12 cellular contexts compared by ENCODE assay signal in the genomic region with DNA sequence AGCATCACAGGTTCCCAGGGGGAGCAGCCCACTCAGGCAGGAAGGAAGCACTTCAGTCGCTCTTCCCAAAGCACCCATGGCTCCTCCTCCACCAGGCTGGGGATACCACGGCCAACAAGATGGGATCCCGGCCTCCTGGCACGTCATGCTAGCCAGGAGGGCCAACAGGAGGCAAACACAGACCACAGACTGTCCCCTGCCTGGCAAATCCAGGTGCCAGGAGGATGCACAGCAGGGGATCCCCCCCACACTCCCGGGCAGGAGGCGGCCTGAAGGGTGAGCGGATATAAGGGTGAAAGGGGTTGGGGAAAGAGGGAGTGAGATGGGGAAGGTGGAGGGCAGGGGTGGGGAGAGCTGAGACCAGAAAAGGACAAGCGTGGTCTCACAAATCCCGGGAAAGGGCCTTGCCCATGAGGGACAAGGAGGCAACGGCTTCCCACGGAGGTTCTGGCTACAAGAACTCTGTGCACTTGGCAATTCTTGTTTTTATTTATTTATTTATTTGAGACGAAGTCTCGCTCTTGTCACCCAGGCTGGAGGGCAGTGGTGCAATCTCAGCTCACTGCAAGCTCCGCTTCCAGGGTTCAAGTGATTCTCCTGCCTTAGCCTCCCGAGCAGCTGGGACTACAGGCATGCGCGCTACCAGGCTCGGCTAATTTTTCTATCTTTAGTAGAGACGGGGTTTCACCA. TPM values are rescaled to one million over a fixed set of nuclear protein-coding genes. Genes with fewer than 3 reads are reported as not detected.
DNase-seq lines count a peak whose midpoint lies in the region; ATAC-seq and TF ChIP-seq lines count a peak whose summit lies in the region.
"Had no signal": no experiment of that assay in that cellular context is flagged by ENCODE, and none has a peak within 500 bp of the region (broad histone marks: within the 10 kb centered on the region; RNA-seq: fewer than 3 reads in every experiment).

No MANE protein-coding gene starts in this region.

- no peak for ATAC-seq in GM18858 (IDR thresholded peaks at IDR 0.05; ENCODE audit: unreplicated experiment)
- no peak for ATAC-seq in HG02973 (IDR thresholded peaks at IDR 0.05; ENCODE audit: unreplicated experiment)
- ATAC-seq: activated T-cell treated with anti-CD3 and anti-CD28 coated beads, Interleukin-2, amount 50 U/mL, for 72 hours; naive thymus-derived CD8-positive, alpha-beta T cell had no signal

- H3K27ac Mint-ChIP-seq in glutamatergic neuron (ENCODE audit: unreplicated experiment): no peak overlapping the region
- H3K27ac Mint-ChIP-seq: activated T-cell treated with anti-CD3 and anti-CD28 coated beads, Interleukin-2, amount 50 U/mL, for 72 hours had no signal

- no peak for DNase-seq in RWPE1 (ENCODE audit: low spot score)
- DNase-seq in glutamatergic neuron: peak; percentile 19
- DNase-seq in stimulated activated CD4-positive, alpha-beta T cell treated with anti-CD3 and anti-CD28 coated beads, Interleukin-2, amount 100 ng/mL, for 24 hours: no peak
- no peak for DNase-seq in NCI-H526 (lab: John Stamatoyannopoulos, UW)
- DNase-seq: activated T-cell treated with anti-CD3 and anti-CD28 coated beads, Interleukin-2, amount 50 U/mL, for 72 hours; CD8-positive, alpha-beta memory T cell; NCI-H69 had no signal

- H3K4me1 Mint-ChIP-seq in glutamatergic neuron (ENCODE audit: low read depth, unreplicated experiment): peaks cover 28% of the 10 kb centered on the region

- peaks cover 28% of the 10 kb centered on the region for H4K20me1 ChIP-seq in BLaER1

- H3K36me3 Mint-ChIP-seq in glutamatergic neuron (ENCODE audit: unreplicated experiment): no peaks in the 10 kb centered on the region
- H3K36me3 Mint-ChIP-seq: naive thymus-derived CD8-positive, alpha-beta T cell had no signal

- H3K36me3 ChIP-seq in BLaER1 (no peaks in the 10 kb centered on the region), skeletal muscle satellite cell (ENCODE audit: insufficient read depth, low read length) (peaks cover 68% of the 10 kb centered on the region)

- H3K9me3 Mint-ChIP-seq in glutamatergic neuron (ENCODE audit: unreplicated experiment): peaks cover 14% of the 10 kb centered on the region
- H3K9me3 Mint-ChIP-seq: activated T-cell treated with anti-CD3 and anti-CD28 coated beads, Interleukin-2, amount 50 U/mL, for 72 hours; CD8-positive, alpha-beta memory T cell; naive thymus-derived CD8-positive, alpha-beta T cell had no signal

- no peak overlapping the region for H3K9ac ChIP-seq in BLaER1
- H3K9ac ChIP-seq in skeletal muscle satellite cell (ENCODE audit: low read depth, low read length): peak overlapping the region; percentile 64

- TF ChIP-seq CTCF in RWPE1 (conservative IDR thresholded peaks at IDR 0.05; ENCODE audit: low read depth) (no peak), glutamatergic neuron (IDR thresholded peaks at IDR 0.05; ENCODE audit: partially characterized antibody, unreplicated experiment) (no peak)

- POLR2A ChIA-PET in RWPE1 (lab: Yijun Ruan, JAX; ENCODE audit: low non-redundant PET): no interaction called here

- H3K27me3 Mint-ChIP-seq in glutamatergic neuron (ENCODE audit: unreplicated experiment): peaks cover 8% of the 10 kb centered on the region

- H3K9me3 ChIP-seq in BLaER1: no peaks in the 10 kb centered on the region
- H3K9me3 ChIP-seq in skeletal muscle satellite cell (replicated peaks; ENCODE audit: low read length): no peaks in the 10 kb centered on the region

- H3K27ac ChIP-seq in BLaER1 (no peak overlapping the region), RWPE1 (peak overlapping the region; percentile 76)

- CTCF ChIA-PET in RWPE1 (lab: Yijun Ruan, JAX): interaction anchor here (0.5 to 1.7 kb wide), 3 partner anchors 105 to 242 kb away, joined by 3 to 12 read pairs (median 3); a partner anchor contains a TSS

- H3K4me3 ChIP-seq in BLaER1: no peak overlapping the region
- H3K4me3 ChIP-seq in skeletal muscle satellite cell (ENCODE audit: low read length): peak overlapping the region; percentile 20

- H3K27me3 ChIP-seq in BLaER1 (peaks cover 13% of the 10 kb centered on the region), skeletal muscle satellite cell (ENCODE audit: control insufficient read depth, insufficient read depth, low read length) (no peaks in the 10 kb centered on the region)

- no peak overlapping the region for H3K4me3 Mint-ChIP-seq in glutamatergic neuron (ENCODE audit: unreplicated experiment)
- H3K4me3 Mint-ChIP-seq: activated T-cell treated with anti-CD3 and anti-CD28 coated beads, Interleukin-2, amount 50 U/mL, for 72 hours; CD8-positive, alpha-beta memory T cell; naive thymus-derived CD8-positive, alpha-beta T cell had no signal

- peaks cover 34% of the 10 kb centered on the region for H3K4me1 ChIP-seq in BLaER1
- H3K4me1 ChIP-seq in skeletal muscle satellite cell (ENCODE audit: control insufficient read depth, insufficient read depth, low read length): peaks cover 96% of the 10 kb centered on the region

- H3K4me2 ChIP-seq in BLaER1 (peak overlapping the region; percentile 87), skeletal muscle satellite cell (ENCODE audit: low read length) (peak overlapping the region; percentile 83)

RNA-seq across cellular contexts. Expression of a gene that starts 7.2 kb away (rescaled TPM):
- 7.5 TPM for total RNA-seq in glutamatergic neuron (ENCODE audit: unreplicated experiment)
- total RNA-seq in skeletal muscle satellite cell (2012; rRNA removed): 31.2 and 33.6 TPM in 2 replicates
